8 cellular contexts compared by ENCODE assay signal in genomic region chr1:150256549-150257341, GRCh38. TPM values are rescaled to one million over a fixed set of nuclear protein-coding genes. Genes with fewer than 3 reads are reported as not detected.
DNase-seq lines count a peak whose midpoint lies in the region; ATAC-seq, FAIRE-seq and TF ChIP-seq lines count a peak whose summit lies in the region.
"Had no signal": no experiment of that assay in that cellular context is flagged by ENCODE, and none has a peak within 500 bp of the region (broad histone marks: within the 10 kb centered on the region; RNA-seq: fewer than 3 reads in every experiment).

No MANE protein-coding gene starts in this region.

- CTCF ChIA-PET in PC-3 (lab: Charles Lee), result interaction anchor here (0.6 to 2.7 kb wide), 6 partner anchors 10 to 259 kb away, joined by 3 to 28 read pairs (median 6); partner anchors contain the start of genes APH1A, CIART and FALEC

- no TSS peak for BruUV-seq in PC-3 (replicated peaks; lab: Mats Ljungman, UMichigan)

- no peaks in the 10 kb centered on the region for H3K9me3 ChIP-seq in PC-3 (ENCODE audit: low read length)
- H3K9me3 ChIP-seq: SJSA1 had no signal

- H3K4me3 ChIP-seq in ACC112 (ENCODE audit: low read depth, low read length), result peak overlapping the region; percentile 8; the same call in 1 of the 2 replicates
- peak overlapping the region; percentile 66; the same call in 1 of the 2 replicates for H3K4me3 ChIP-seq in PC-3 (ENCODE audit: low read length)

- ATAC-seq in PC-3 (no peak), HG03354 (IDR thresholded peaks at IDR 0.05; ENCODE audit: poor library complexity, severe bottlenecking, unreplicated experiment) (no peak)

- H3K4me1 ChIP-seq in ACC112 (ENCODE audit: control insufficient read depth, insufficient read depth, low read length, unreplicated experiment), result peaks cover 8% of the 10 kb centered on the region
- peaks cover 35% of the 10 kb centered on the region for H3K4me1 ChIP-seq in PC-3 (ENCODE audit: insufficient read depth, low read length)

- H3K36me3 ChIP-seq in ACC112 (ENCODE audit: insufficient read depth, low read length) (no peaks in the 10 kb centered on the region), PC-3 (ENCODE audit: low read depth, low read length) (no peaks in the 10 kb centered on the region)
- H3K36me3 ChIP-seq: SJSA1 had no signal

- POLR2A ChIA-PET in PC-3 (lab: Charles Lee; ENCODE audit: unreplicated experiment), result interaction anchor here (0.8 kb wide), 1 partner anchor 30 kb away, joined by 5 read pairs; no protein-coding TSS in a partner anchor

- H2AFZ ChIP-seq in ACC112 (ENCODE audit: low read length, unreplicated experiment) (peak overlapping the region; percentile 17), PC-3 (ENCODE audit: low read length) (peak overlapping the region; percentile 83)

- no peak for FAIRE-seq in RCC 7860 (lab: Jason Lieb, UNC)

- no peak for TF ChIP-seq CTCF in PC-3 (conservative IDR thresholded peaks at IDR 0.05; ENCODE audit: low read depth, low read length)

- intact Hi-C loops in PC-3 (cut with micrococcal nuclease), result loop anchor here (1.0 to 10.0 kb wide), 3 partner anchors 65 to 278 kb away; partner anchors contain the start of gene PRPF3

- H3K9ac ChIP-seq in PC-3 (ENCODE audit: low read length), result no peak overlapping the region

- H3K4me2 ChIP-seq in PC-3 (ENCODE audit: low read length), result peak overlapping the region; percentile 89

- no peaks in the 10 kb centered on the region for H3F3A ChIP-seq in PC-3 (ENCODE audit: low read length, unreplicated experiment)

- H3K9me2 ChIP-seq in PC-3 (replicated peaks; ENCODE audit: low read length), result no peaks in the 10 kb centered on the region

- no peaks in the 10 kb centered on the region for H3K79me2 ChIP-seq in ACC112 (ENCODE audit: control insufficient read depth, insufficient read depth, low read length, unreplicated experiment)
- no peaks in the 10 kb centered on the region for H3K79me2 ChIP-seq in PC-3 (ENCODE audit: low read length)

- no peak overlapping the region for H3K27ac ChIP-seq in ACC112 (ENCODE audit: low read depth, low read length)
- H3K27ac ChIP-seq in PC-3 (ENCODE audit: low read length), result no peak overlapping the region

- H3K27me3 ChIP-seq in ACC112 (ENCODE audit: insufficient read depth, low read length) (peaks cover 7% of the 10 kb centered on the region; the same call in 1 of the 2 replicates), PC-3 (ENCODE audit: low read length) (no peaks in the 10 kb centered on the region)

- DNase-seq in PC-3, result no peak
- peak; percentile 73 for DNase-seq in islet precursor cell
- DNase-seq in NCI-H226, result no peak
- no peak for DNase-seq in RCC 7860 (ENCODE audit: low spot score)

- H4K20me1 ChIP-seq in PC-3 (ENCODE audit: low read length), result no peaks in the 10 kb centered on the region

RNA-seq across cellular contexts. Expression of gene CA14, which starts 0.8 kb away (rescaled TPM):
- total RNA-seq in PC-3 (2014; rRNA removed), result not detected in 2 replicates
- total RNA-seq: dermis microvascular lymphatic vessel endothelial cell, SJSA1 had no signal

RNA-seq across cellular contexts. Expression of gene APH1A, which starts 12.1 kb away (rescaled TPM):
- 211 and 222 TPM in 2 replicates for total RNA-seq in PC-3 (2014; rRNA removed)

RNA-seq across cellular contexts. Expression of gene C1orf54, which starts 15.8 kb away (rescaled TPM):
- 0.98 TPM in 1 of 2 replicates, not detected in the other for total RNA-seq in PC-3 (2014; rRNA removed)

RNA-seq across cellular contexts. Expression of gene ANP32E, which starts 20.8 kb away (rescaled TPM):
- 42.0 and 47.4 TPM in 2 replicates for total RNA-seq in PC-3 (2014; rRNA removed)

RNA-seq across cellular contexts. Expression of gene CIART, which starts 25.6 kb away (rescaled TPM):
- 19.0 and 27.0 TPM in 2 replicates for total RNA-seq in PC-3 (2014; rRNA removed)
